Comparison of ENCODE assay signal across 1 cellular context in genomic region chr17:64420143-64420670, GRCh38.
TF ChIP-seq lines count a peak whose summit lies in the region.

No MANE protein-coding gene starts in this region.

TF ChIP-seq in HCT116, 20 proteins besides CTCF, POLR2A, EP300 and RAD21 (continued from another document):
- TF ChIP-seq ATF3 (IDR thresholded peaks at IDR 0.05) (no peak), EZH2phosphoT487 (IDR thresholded peaks at IDR 0.05; ENCODE audit: borderline replicate concordance) (no peak), CBX3 (IDR thresholded peaks at IDR 0.05; ENCODE audit: low read depth) (no peak), SIN3A (IDR thresholded peaks at IDR 0.05; ENCODE audit: low read depth) (no peak), REST (IDR thresholded peaks at IDR 0.05; ENCODE audit: low read depth) (no peak), ZFX (IDR thresholded peaks at IDR 0.05) (no peak), TCF7L2 (IDR thresholded peaks at IDR 0.05; ENCODE audit: borderline replicate concordance, extremely low read depth, insufficient read depth, insufficient read length) (no peak), SRF (IDR thresholded peaks at IDR 0.05; ENCODE audit: low read depth) (no peak)
